ENCODE assay signal across 27 cellular contexts in genomic region chr3:65433480-65433879, GRCh38.
"Had no signal": no experiment of that assay in that cellular context is flagged by ENCODE, and none has a peak within 500 bp of the region (broad histone marks: within the 10 kb centered on the region; RNA-seq: fewer than 3 reads in every experiment).

No MANE protein-coding gene starts in this region.

- H3K9me3 ChIP-seq: esophagus squamous epithelium, heart right ventricle, neutrophil, pancreas, suprapubic skin, transverse colon, upper lobe of right lung, uterus had no signal

- H3K27me3 ChIP-seq: esophagus squamous epithelium, heart right ventricle, neutrophil, pancreas, suprapubic skin, transverse colon, upper lobe of right lung, uterus had no signal

- H3K4me2 ChIP-seq: smooth muscle cell had no signal

- ATAC-seq: heart right ventricle; left ventricle myocardium superior; natural killer cell treated with Interleukin-12 subunit alpha and Interleukin-12 subunit beta and Interleukin-15 and Interleukin-18, amount 100 ng/mL, for 72 hours; pancreas; sciatic nerve; stimulated activated naive CD8-positive, alpha-beta T cell treated with anti-CD3 and anti-CD28 coated beads, Interleukin-15, amount 100 ng/mL, for 72 hours; upper lobe of right lung had no signal

- H3K27ac ChIP-seq: esophagus squamous epithelium, heart right ventricle, neutrophil, pancreas, suprapubic skin, transverse colon, upper lobe of right lung, uterus had no signal

- H3K4me1 ChIP-seq: esophagus squamous epithelium, pancreas, suprapubic skin, transverse colon, upper lobe of right lung, uterus had no signal

- H3K4me3 ChIP-seq: esophagus squamous epithelium, heart right ventricle, lung, pancreas, smooth muscle cell, suprapubic skin, transverse colon, upper lobe of right lung, uterus had no signal

- H3K36me3 ChIP-seq: neutrophil, transverse colon, uterus had no signal

- DNase-seq: effector CD8-positive, alpha-beta T cell; endodermal cell; esophagus squamous epithelium; foreskin melanocyte; glutamatergic neuron; heart right ventricle; hippocampal formation; immature natural killer cell; islet precursor cell; kidney glomerular epithelial cell; left ventricle myocardium superior; pancreas; stimulated activated CD4-positive, alpha-beta T cell treated with anti-CD3 and anti-CD28 coated beads, Interleukin-12 subunit alpha, Interleukin-12 subunit beta, amount 100 ng/mL, for 4 hours; stimulated activated CD4-positive, alpha-beta T cell treated with anti-CD3 and anti-CD28 coated beads, Interleukin-1b, Interleukin-23, amount 100 ng/mL, for 48 hours; stimulated activated CD4-positive, alpha-beta T cell treated with anti-CD3 and anti-CD28 coated beads, Interleukin-4, amount 100 ng/mL, for 1 hour; stimulated activated CD8-positive, alpha-beta memory T cell treated with anti-CD3 and anti-CD28 coated beads, Interleukin-4, amount 100 ng/mL, for 48 hours; stimulated activated naive CD4-positive, alpha-beta T cell; stimulated activated naive CD8-positive, alpha-beta T cell treated with anti-CD3 and anti-CD28 coated beads, Interleukin-15, amount 100 ng/mL, for 72 hours; transverse colon; upper lobe of right lung; uterus had no signal
